Comparison of ENCODE assay signal across 8 cellular contexts in the genomic region with DNA sequence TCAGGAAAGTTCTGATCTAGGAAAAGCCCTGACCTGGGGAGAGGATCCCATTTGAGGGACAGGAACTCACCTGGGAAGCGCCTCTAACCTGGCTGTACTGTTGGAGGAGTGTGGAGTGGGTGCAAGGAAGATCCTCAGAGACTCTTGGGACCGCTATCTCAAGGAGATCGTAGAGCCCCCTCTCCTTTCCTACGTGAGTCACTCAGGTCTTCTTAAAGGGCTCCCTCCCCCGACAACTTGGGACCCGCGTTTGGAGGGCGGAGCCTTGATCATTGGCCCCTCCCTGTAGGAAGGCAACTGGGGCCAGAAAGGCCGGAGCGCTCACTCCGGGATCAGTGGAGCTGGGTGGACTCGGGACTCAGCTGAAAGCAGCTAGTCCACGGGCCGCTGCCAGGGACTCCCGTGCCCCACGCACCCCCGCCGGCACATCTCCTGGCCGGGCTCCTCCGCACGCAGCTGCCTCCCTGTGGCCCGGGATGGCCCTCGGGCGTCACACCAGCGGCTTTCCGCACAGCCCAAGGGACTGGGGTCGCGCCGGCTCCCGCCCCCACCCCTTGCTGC. TPM values are rescaled to one million over a fixed set of nuclear protein-coding genes. Genes with fewer than 3 reads are reported as not detected.
DNase-seq lines count a peak whose midpoint lies in the region; ATAC-seq and TF ChIP-seq lines count a peak whose summit lies in the region.

No MANE protein-coding gene starts in this region.

- TF ChIP-seq EP300 in Ishikawa (IDR thresholded peaks at IDR 0.05; ENCODE audit: borderline replicate concordance), result no peak

- DNase-seq in cerebellum (ENCODE audit: low spot score), result peak; percentile 57
- peak; percentile 68 for DNase-seq in kidney tubule cell (ENCODE audit: low spot score)
- peak; percentile 38 to 39 for DNase-seq in stimulated activated CD4-positive, alpha-beta T cell treated with anti-CD3 and anti-CD28 coated beads, Interleukin-2, amount 100 ng/mL, for 48 hours
- no peak for DNase-seq in NCI-H1436 (lab: John Stamatoyannopoulos, UW)

- TF ChIP-seq RAD21 in Ishikawa (IDR thresholded peaks at IDR 0.05; ENCODE audit: low read depth), result no peak

- peak overlapping the region; percentile 99 for H3K4me2 ChIP-seq in BLaER1

- H3K4me3 ChIP-seq in BLaER1, result peak overlapping the region; percentile 74
- peak overlapping the region; percentile 94 for H3K4me3 ChIP-seq in WI38 (ENCODE audit: low read depth, low read length)

- no peaks in the 10 kb centered on the region for H3K27me3 ChIP-seq in BLaER1

- H3K4me1 ChIP-seq in BLaER1, result peaks cover 33% of the 10 kb centered on the region

- H3K9ac ChIP-seq in BLaER1, result peak overlapping the region; percentile 81

- peaks cover 16% of the 10 kb centered on the region for H4K20me1 ChIP-seq in BLaER1

- H3K36me3 ChIP-seq in BLaER1, result peaks cover 40% of the 10 kb centered on the region

- no peak for TF ChIP-seq CTCF in WI38 (IDR thresholded peaks at IDR 0.05; ENCODE audit: low read depth, low read length)

- no peaks in the 10 kb centered on the region for H3K9me3 ChIP-seq in BLaER1

- peak; percentile 29 for ATAC-seq in GM19452 (IDR thresholded peaks at IDR 0.05; ENCODE audit: unreplicated experiment)

- H3K27ac ChIP-seq in BLaER1, result peak overlapping the region; percentile 77

TF ChIP-seq in Ishikawa, 13 proteins besides CTCF, POLR2A, EP300 and RAD21:
- TF ChIP-seq YY1 (IDR thresholded peaks at IDR 0.05; ENCODE audit: low read depth) (no peak), CREB1 (IDR thresholded peaks at IDR 0.05; ENCODE audit: low read depth) (no peak), CEBPB (IDR thresholded peaks at IDR 0.05) (no peak), TAF1 (IDR thresholded peaks at IDR 0.05; ENCODE audit: low read depth) (no peak; the same call in 1 of the 2 replicates), TCF12 (IDR thresholded peaks at IDR 0.05; ENCODE audit: low read depth) (0 out of 2 replicates have a peak, but pooled peaks have one; percentile 8), TEAD4 (IDR thresholded peaks at IDR 0.05) (no peak), FOXM1 (IDR thresholded peaks at IDR 0.05; ENCODE audit: borderline replicate concordance, low read depth) (no peak), ZBTB7A (IDR thresholded peaks at IDR 0.05; ENCODE audit: low read depth) (peak; percentile 74), NFIC (IDR thresholded peaks at IDR 0.05) (no peak)
- TF ChIP-seq, protein P1, sequence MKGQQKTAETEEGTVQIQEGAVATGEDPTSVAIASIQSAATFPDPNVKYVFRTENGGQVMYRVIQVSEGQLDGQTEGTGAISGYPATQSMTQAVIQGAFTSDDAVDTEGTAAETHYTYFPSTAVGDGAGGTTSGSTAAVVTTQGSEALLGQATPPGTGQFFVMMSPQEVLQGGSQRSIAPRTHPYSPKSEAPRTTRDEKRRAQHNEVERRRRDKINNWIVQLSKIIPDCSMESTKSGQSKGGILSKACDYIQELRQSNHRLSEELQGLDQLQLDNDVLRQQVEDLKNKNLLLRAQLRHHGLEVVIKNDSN (IDR thresholded peaks at IDR 0.05), result no peak

RNA-seq across cellular contexts. Expression of a gene that starts 0.5 kb away (rescaled TPM):
- 7.4 TPM for total RNA-seq in cerebellum

RNA-seq across cellular contexts. Expression of a gene that starts 13.2 kb away (rescaled TPM):
- not detected for total RNA-seq in cerebellum

RNA-seq across cellular contexts. Expression of a gene that starts 25.3 kb away (rescaled TPM):
- 122 TPM for total RNA-seq in cerebellum

RNA-seq across cellular contexts. Expression of a gene that starts 27.9 kb away (rescaled TPM):
- 37.4 TPM for total RNA-seq in cerebellum

RNA-seq across cellular contexts. Expression of a gene that starts 39.6 kb away (rescaled TPM):
- 5.8 TPM for total RNA-seq in cerebellum
